ENCODE assay signal across 15 cellular contexts in genomic region chr2:234189230-234189629, GRCh38.
DNase-seq lines count a peak whose midpoint lies in the region; ATAC-seq and TF ChIP-seq lines count a peak whose summit lies in the region.
"Had no signal": no experiment of that assay in that cellular context is flagged by ENCODE, and none has a peak within 500 bp of the region (broad histone marks: within the 10 kb centered on the region; RNA-seq: fewer than 3 reads in every experiment).

No MANE protein-coding gene starts in this region.

- peaks cover 6 to 41% (median 27%) of the 10 kb centered on the region in 11 experiments; a peak in 21 of 22 replicates for H3K9me3 ChIP-seq in BLaER1 treated with 17β-estradiol and CSF1 and Interleukin-3, amounts not matched to agents 10 nM and 100 nM (replicated peaks in 1 of 11)
- peaks cover 17% of the 10 kb centered on the region for H3K9me3 ChIP-seq in KOPT-K1 (ENCODE audit: insufficient read depth, low read length, poor library complexity, severe bottlenecking)
- no peaks in the 10 kb centered on the region for H3K9me3 ChIP-seq in heart right ventricle
- H3K9me3 ChIP-seq: A549, Caco-2 had no signal

- peak overlapping the region in 9 of 11 experiments; percentile 39 to 84 (median 71); a peak in 17 of 22 replicates for H3K27ac ChIP-seq in BLaER1 treated with 17β-estradiol and CSF1 and Interleukin-3, amounts not matched to agents 10 nM and 100 nM
- peak overlapping the region; percentile 84 for H3K27ac ChIP-seq in KOPT-K1 (ENCODE audit: low read depth, low read length, poor library complexity, severe bottlenecking)
- H3K27ac ChIP-seq in cingulate gyrus (ENCODE audit: low read depth, low read length) = peak overlapping the region; percentile 10
- no peak overlapping the region for H3K27ac ChIP-seq in heart right ventricle

- intact Hi-C loops in heart right ventricle (cut with DNase I) = no loop called here

- no peak for ATAC-seq in GM19351 (IDR thresholded peaks at IDR 0.05; ENCODE audit: unreplicated experiment)
- no peak for ATAC-seq in heart right ventricle
- ATAC-seq: A549 had no signal

- H3K36me3 ChIP-seq in BLaER1 treated with 17β-estradiol and CSF1 and Interleukin-3, amounts not matched to agents 10 nM and 100 nM = peaks cover 0 to 27% (median 0%) of the 10 kb centered on the region in 11 experiments; a peak in 8 of 22 replicates
- H3K36me3 ChIP-seq in KOPT-K1 (ENCODE audit: insufficient read depth, low read length) = no peaks in the 10 kb centered on the region
- H3K36me3 ChIP-seq in heart right ventricle = no peaks in the 10 kb centered on the region

- H3K27me3 ChIP-seq in BLaER1 treated with 17β-estradiol and CSF1 and Interleukin-3, amounts not matched to agents 10 nM and 100 nM = no peaks in the 10 kb centered on the region
- H3K27me3 ChIP-seq in heart right ventricle = peaks cover 0 to 53% (median 33%) of the 10 kb centered on the region in 7 donors

- H3K9ac ChIP-seq in BLaER1 treated with 17β-estradiol and CSF1 and Interleukin-3, amounts not matched to agents 10 nM and 100 nM = peak overlapping the region in 8 of 11 experiments; percentile 7 to 79 (median 66); a peak in 14 of 22 replicates

- peak overlapping the region; percentile 58 to 97 (median 87) for H3K4me2 ChIP-seq in BLaER1 treated with 17β-estradiol and CSF1 and Interleukin-3, amounts not matched to agents 10 nM and 100 nM
- H3K4me2 ChIP-seq: A549 had no signal

- DNase-seq in iPS-NIHi7 (ENCODE audit: extremely low spot score) = peak; percentile 34
- no peak for DNase-seq in midbrain (lab: John Stamatoyannopoulos, UW)
- DNase-seq in heart right ventricle = no peak
- no peak for DNase-seq in AML-193 (lab: John Stamatoyannopoulos, UW)
- DNase-seq: Caco-2, DMS153, NCI-H1436 treated with DMSO at 0.1 percent for 48 hours, NCI-H2029 treated with DMSO at 0.1 percent for 48 hours, NCI-H510A treated with DMSO at 0.1 percent for 48 hours, SIG-M5 had no signal

- TF ChIP-seq CTCF in heart right ventricle (IDR thresholded peaks at IDR 0.05) = no peak

- 78 to 80% methylated on average over 5 of the region's 5 CpGs for WGBS in heart right ventricle, 2 donors

- peaks cover 37 to 54% (median 47%) of the 10 kb centered on the region in 10 experiments for H3K4me1 ChIP-seq in BLaER1 treated with 17β-estradiol and CSF1 and Interleukin-3, amounts not matched to agents 10 nM and 100 nM
- H3K4me1 ChIP-seq in heart right ventricle = no peaks in the 10 kb centered on the region

- H3K4me3 ChIP-seq in BLaER1 treated with 17β-estradiol and CSF1 and Interleukin-3, amounts not matched to agents 10 nM and 100 nM = peak overlapping the region in 7 of 10 experiments; percentile 1 to 64 (median 29); a peak in 9 of 20 replicates
- H3K4me3 ChIP-seq in heart right ventricle = no peak overlapping the region
- H3K4me3 ChIP-seq: A549 had no signal

- no peaks in the 10 kb centered on the region for H4K20me1 ChIP-seq in BLaER1 treated with 17β-estradiol and CSF1 and Interleukin-3, amounts not matched to agents 10 nM and 100 nM

Comparison
In these comparisons a context has a peak if more than half of its experiments do, and no peak if none do; other contexts are left out.
1. H3K27ac ChIP-seq: peak in BLaER1 treated with 17β-estradiol and CSF1 and Interleukin-3, amounts not matched to agents 10 nM and 100 nM (9 of 11), KOPT-K1 (single experiment) and cingulate gyrus (single experiment); none in heart right ventricle (0 of 10).
2. H3K4me3 ChIP-seq: peak in BLaER1 treated with 17β-estradiol and CSF1 and Interleukin-3, amounts not matched to agents 10 nM and 100 nM (7 of 10); none in heart right ventricle (0 of 10).